In the genomic region with DNA sequence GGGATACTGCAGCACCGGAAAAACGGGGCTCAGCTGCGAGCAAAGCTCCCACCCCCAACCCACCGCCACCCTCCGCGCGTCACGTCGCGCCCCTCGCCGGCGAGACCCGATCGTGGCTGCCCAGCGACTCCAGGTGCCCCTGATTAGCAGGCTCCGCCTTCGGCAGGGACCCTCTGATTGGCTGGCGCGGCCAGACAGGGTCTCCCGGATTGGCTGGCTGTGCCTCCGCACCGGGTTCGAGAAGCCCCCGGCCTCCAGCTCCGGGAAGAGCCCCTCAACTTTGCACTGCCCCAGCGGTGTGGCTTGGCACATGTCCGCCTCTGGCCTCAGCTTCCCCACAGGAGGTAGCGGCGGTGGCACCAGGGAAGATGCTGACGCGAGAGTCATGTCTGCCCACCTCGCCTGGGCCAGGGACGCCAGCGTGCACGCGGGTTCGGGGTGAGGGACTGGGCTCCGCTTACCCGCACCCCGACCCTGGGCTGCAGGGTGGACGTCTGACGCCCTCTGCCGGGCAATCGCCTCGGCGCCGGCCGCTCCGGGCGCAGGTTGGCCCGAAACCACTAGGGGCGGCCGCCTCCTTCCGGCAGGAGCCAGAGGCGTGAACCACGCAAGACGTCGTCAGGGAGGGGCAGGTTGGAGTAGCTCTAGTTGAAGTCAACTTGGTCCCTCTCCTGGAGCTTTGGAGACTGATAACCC, we compare ENCODE assay signal across 1 cellular context.
TF ChIP-seq lines count a peak whose summit lies in the region.

No MANE protein-coding gene starts in this region.

TF ChIP-seq in HepG2, 621 proteins besides CTCF, POLR2A, EP300 and RAD21 (continued from another document and continues in another):
- TF ChIP-seq, protein P1, sequence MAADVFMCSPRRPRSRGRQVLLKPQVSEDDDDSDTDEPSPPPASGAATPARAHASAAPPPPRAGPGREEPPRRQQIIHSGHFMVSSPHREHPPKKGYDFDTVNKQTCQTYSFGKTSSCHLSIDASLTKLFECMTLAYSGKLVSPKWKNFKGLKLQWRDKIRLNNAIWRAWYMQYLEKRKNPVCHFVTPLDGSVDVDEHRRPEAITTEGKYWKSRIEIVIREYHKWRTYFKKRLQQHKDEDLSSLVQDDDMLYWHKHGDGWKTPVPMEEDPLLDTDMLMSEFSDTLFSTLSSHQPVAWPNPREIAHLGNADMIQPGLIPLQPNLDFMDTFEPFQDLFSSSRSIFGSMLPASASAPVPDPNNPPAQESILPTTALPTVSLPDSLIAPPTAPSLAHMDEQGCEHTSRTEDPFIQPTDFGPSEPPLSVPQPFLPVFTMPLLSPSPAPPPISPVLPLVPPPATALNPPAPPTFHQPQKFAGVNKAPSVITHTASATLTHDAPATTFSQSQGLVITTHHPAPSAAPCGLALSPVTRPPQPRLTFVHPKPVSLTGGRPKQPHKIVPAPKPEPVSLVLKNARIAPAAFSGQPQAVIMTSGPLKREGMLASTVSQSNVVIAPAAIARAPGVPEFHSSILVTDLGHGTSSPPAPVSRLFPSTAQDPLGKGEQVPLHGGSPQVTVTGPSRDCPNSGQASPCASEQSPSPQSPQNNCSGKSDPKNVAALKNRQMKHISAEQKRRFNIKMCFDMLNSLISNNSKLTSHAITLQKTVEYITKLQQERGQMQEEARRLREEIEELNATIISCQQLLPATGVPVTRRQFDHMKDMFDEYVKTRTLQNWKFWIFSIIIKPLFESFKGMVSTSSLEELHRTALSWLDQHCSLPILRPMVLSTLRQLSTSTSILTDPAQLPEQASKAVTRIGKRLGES (CRISPR knock-in tag; IDR thresholded peaks at IDR 0.05; ENCODE audit: borderline replicate concordance) = 0 out of 2 replicates have a peak, but pooled peaks have one; percentile 39
- no peak; the same call in 1 of the 2 replicates for TF ChIP-seq ETV6 (CRISPR knock-in tag; conservative IDR thresholded peaks at IDR 0.05)
- no peak for TF ChIP-seq ZBTB40 (IDR thresholded peaks at IDR 0.05)
- peak; percentile 58; the same call in 1 of the 2 replicates for TF ChIP-seq ZBTB40 (CRISPR knock-in tag; IDR thresholded peaks at IDR 0.05)
- peak; percentile 89 for TF ChIP-seq ZNF589 (CRISPR knock-in tag; conservative IDR thresholded peaks at IDR 0.05)
- no peak for TF ChIP-seq SRSF4 (IDR thresholded peaks at IDR 0.05; ENCODE audit: low read depth, low read length, poor library complexity, severe bottlenecking)
- TF ChIP-seq, protein P2, sequence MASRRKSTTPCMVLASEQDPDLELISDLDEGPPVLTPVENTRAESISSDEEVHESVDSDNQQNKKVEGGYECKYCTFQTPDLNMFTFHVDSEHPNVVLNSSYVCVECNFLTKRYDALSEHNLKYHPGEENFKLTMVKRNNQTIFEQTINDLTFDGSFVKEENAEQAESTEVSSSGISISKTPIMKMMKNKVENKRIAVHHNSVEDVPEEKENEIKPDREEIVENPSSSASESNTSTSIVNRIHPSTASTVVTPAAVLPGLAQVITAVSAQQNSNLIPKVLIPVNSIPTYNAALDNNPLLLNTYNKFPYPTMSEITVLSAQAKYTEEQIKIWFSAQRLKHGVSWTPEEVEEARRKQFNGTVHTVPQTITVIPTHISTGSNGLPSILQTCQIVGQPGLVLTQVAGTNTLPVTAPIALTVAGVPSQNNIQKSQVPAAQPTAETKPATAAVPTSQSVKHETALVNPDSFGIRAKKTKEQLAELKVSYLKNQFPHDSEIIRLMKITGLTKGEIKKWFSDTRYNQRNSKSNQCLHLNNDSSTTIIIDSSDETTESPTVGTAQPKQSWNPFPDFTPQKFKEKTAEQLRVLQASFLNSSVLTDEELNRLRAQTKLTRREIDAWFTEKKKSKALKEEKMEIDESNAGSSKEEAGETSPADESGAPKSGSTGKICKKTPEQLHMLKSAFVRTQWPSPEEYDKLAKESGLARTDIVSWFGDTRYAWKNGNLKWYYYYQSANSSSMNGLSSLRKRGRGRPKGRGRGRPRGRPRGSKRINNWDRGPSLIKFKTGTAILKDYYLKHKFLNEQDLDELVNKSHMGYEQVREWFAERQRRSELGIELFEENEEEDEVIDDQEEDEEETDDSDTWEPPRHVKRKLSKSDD (CRISPR knock-in tag; IDR thresholded peaks at IDR 0.05; ENCODE audit: low read depth) = peak; percentile 56; the same call in 1 of the 2 replicates
- TF ChIP-seq HOXD1 (CRISPR knock-in tag; IDR thresholded peaks at IDR 0.05) = peak; percentile 85
- TF ChIP-seq TAF1 (CRISPR knock-in tag; IDR thresholded peaks at IDR 0.05) = peak; percentile 39; the same call in 1 of the 2 replicates
- TF ChIP-seq ZBTB10 (CRISPR knock-in tag; IDR thresholded peaks at IDR 0.05; ENCODE audit: borderline replicate concordance) = peak; percentile 99
- peak; percentile 69; the same call in 1 of the 2 replicates for TF ChIP-seq ZNF44 (CRISPR knock-in tag; IDR thresholded peaks at IDR 0.05)
- TF ChIP-seq ZNF34 (CRISPR knock-in tag; IDR thresholded peaks at IDR 0.05; ENCODE audit: borderline replicate concordance) = no peak
- TF ChIP-seq HNF4A (CRISPR knock-in tag; IDR thresholded peaks at IDR 0.05) = peak; percentile 47; the same call in 1 of the 2 replicates
- no peak for TF ChIP-seq RBAK (CRISPR knock-in tag; IDR thresholded peaks at IDR 0.05)
- no peak for TF ChIP-seq ZNF33A (CRISPR knock-in tag; IDR thresholded peaks at IDR 0.05; ENCODE audit: borderline replicate concordance)
- TF ChIP-seq, protein P3, sequence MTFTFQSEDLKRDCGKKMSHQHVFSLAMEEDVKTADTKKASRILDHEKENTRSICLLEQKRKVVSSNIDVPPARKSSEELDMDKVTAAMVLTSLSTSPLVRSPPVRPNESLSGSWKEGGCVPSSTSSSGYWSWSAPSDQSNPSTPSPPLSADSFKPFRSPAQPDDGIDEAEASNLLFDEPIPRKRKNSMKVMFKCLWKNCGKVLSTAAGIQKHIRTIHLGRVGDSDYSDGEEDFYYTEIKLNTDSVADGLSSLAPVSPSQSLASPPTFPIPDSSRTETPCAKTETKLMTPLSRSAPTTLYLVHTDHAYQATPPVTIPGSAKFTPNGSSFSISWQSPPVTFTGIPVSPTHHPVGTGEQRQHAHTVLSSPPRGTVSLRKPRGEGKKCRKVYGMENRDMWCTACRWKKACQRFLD (CRISPR knock-in tag; IDR thresholded peaks at IDR 0.05; ENCODE audit: borderline replicate concordance) = 0 out of 2 replicates have a peak, but pooled peaks have one; percentile 91
- peak; percentile 56 for TF ChIP-seq PATZ1 (CRISPR knock-in tag; IDR thresholded peaks at IDR 0.05)
- TF ChIP-seq ZSCAN9 (CRISPR knock-in tag; IDR thresholded peaks at IDR 0.05; ENCODE audit: borderline replicate concordance) = peak; percentile 74; the same call in 1 of the 2 replicates
- TF ChIP-seq SP2 (CRISPR knock-in tag; IDR thresholded peaks at IDR 0.05) = peak; percentile 61; the same call in 1 of the 2 replicates
- TF ChIP-seq SOX13 (IDR thresholded peaks at IDR 0.05) = peak; percentile 31; the same call in 1 of the 2 replicates
- peak in 1 of 2 experiments; percentile 63; a peak in 2 of 4 replicates for TF ChIP-seq SOX13 (CRISPR knock-in tag; conservative IDR thresholded peaks at IDR 0.05 in 1 of 2, IDR thresholded peaks at IDR 0.05 in 1 of 2)
- TF ChIP-seq, protein P4, sequence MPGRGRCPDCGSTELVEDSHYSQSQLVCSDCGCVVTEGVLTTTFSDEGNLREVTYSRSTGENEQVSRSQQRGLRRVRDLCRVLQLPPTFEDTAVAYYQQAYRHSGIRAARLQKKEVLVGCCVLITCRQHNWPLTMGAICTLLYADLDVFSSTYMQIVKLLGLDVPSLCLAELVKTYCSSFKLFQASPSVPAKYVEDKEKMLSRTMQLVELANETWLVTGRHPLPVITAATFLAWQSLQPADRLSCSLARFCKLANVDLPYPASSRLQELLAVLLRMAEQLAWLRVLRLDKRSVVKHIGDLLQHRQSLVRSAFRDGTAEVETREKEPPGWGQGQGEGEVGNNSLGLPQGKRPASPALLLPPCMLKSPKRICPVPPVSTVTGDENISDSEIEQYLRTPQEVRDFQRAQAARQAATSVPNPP (CRISPR knock-in tag; IDR thresholded peaks at IDR 0.05) = 0 out of 2 replicates have a peak, but pooled peaks have one; percentile 44
